ENCODE assay signal across 13 cellular contexts in genomic region chr7:130793855-130794618, GRCh38.
DNase-seq lines count a peak whose midpoint lies in the region; ATAC-seq and TF ChIP-seq lines count a peak whose summit lies in the region.
"Had no signal": no experiment of that assay in that cellular context is flagged by ENCODE, and none has a peak within 500 bp of the region (broad histone marks: within the 10 kb centered on the region; RNA-seq: fewer than 3 reads in every experiment).

No MANE protein-coding gene starts in this region.

- TF ChIP-seq CTCF in RWPE1 (conservative IDR thresholded peaks at IDR 0.05; ENCODE audit: low read depth) (peak; percentile 62), epithelial cell of esophagus (IDR thresholded peaks at IDR 0.05; ENCODE audit: insufficient read depth, low read depth, low read length, missing control alignments) (peak; percentile 9)

- H3K27ac ChIP-seq in RWPE1: no peak overlapping the region
- H3K27ac ChIP-seq: epithelial cell of prostate, left lung had no signal

- CTCF ChIA-PET in RWPE1 (lab: Yijun Ruan, JAX): interaction anchor here (0.8 kb wide), 1 partner anchor 12 kb away, joined by 5 read pairs; no protein-coding TSS in a partner anchor

- H3K4me3 ChIP-seq in epithelial cell of esophagus (ENCODE audit: low read length): no peak overlapping the region
- H3K4me3 ChIP-seq: left lung had no signal

- POLR2A ChIA-PET in RWPE1 (lab: Yijun Ruan, JAX; ENCODE audit: low non-redundant PET): no interaction called here

- DNase-seq in COR-L47 (lab: John Stamatoyannopoulos, UW) (peak; percentile 29), RWPE1 (ENCODE audit: low spot score) (peak; percentile 5), epithelial cell of esophagus (ENCODE audit: low read depth) (peak; percentile 26), putamen (ENCODE audit: low spot score) (peak; percentile 18), OCI-M1 (lab: John Stamatoyannopoulos, UW) (no peak)
- DNase-seq: activated CD4-positive, alpha-beta T cell treated with anti-CD3 and anti-CD28 coated beads for 48 hours; DMS79; left lung; PC-3 had no signal

- ATAC-seq in HG03135 (IDR thresholded peaks at IDR 0.05; ENCODE audit: unreplicated experiment): no peak
- no peak for ATAC-seq in HG03354 (IDR thresholded peaks at IDR 0.05; ENCODE audit: poor library complexity, severe bottlenecking, unreplicated experiment)
- no peak for ATAC-seq in HG03565 (IDR thresholded peaks at IDR 0.05; ENCODE audit: unreplicated experiment)
- ATAC-seq: left lung, PC-3 had no signal
